1 cellular context compared by ENCODE assay signal in the genomic region with DNA sequence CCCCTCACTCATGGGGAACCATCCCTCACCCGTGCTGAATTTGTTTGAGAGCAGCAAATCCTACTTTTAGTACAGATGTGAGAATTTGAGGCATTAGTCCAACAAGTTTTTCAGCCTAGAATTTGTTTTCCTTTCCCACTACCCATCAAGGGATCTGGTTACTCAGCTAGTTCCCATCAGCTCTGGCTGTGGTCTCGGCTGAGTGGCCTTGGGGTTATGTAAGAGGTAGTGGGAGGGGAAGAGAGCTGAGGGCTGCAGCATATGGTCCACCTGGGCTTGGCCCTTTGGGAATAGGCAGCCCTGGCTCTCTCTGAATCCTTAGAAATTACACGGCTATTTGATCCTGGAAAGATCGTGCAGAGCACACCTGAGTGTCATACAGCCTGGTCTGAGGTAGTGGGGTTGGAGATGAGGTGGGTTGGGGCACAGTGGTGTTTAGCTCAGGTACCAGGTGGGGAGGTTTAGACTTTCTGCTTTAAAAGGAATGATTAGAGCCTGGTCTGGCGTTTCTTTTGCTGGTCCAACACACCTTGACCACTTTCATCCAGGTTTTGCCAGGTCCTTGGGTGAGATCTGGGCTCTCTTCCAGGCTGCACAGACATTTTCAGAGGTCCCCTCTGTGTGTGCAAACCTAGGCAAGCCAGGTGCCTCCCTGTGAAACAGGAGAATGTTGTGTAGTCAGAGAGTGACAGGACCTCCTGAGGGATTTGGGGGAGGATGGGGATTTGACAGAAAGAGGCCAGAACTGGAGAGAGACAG.
TF ChIP-seq lines count a peak whose summit lies in the region.

No MANE protein-coding gene starts in this region.

TF ChIP-seq in HepG2, 621 proteins besides CTCF, POLR2A, EP300 and RAD21:
- 0 out of 2 replicates have a peak, but pooled peaks have one; percentile 21 for TF ChIP-seq MED1 (CRISPR knock-in tag; IDR thresholded peaks at IDR 0.05)
- TF ChIP-seq, protein P1, sequence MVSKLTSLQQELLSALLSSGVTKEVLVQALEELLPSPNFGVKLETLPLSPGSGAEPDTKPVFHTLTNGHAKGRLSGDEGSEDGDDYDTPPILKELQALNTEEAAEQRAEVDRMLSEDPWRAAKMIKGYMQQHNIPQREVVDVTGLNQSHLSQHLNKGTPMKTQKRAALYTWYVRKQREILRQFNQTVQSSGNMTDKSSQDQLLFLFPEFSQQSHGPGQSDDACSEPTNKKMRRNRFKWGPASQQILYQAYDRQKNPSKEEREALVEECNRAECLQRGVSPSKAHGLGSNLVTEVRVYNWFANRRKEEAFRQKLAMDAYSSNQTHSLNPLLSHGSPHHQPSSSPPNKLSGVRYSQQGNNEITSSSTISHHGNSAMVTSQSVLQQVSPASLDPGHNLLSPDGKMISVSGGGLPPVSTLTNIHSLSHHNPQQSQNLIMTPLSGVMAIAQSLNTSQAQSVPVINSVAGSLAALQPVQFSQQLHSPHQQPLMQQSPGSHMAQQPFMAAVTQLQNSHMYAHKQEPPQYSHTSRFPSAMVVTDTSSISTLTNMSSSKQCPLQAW (CRISPR knock-in tag; IDR thresholded peaks at IDR 0.05), result 0 out of 2 replicates have a peak, but pooled peaks have one; percentile 28
- TF ChIP-seq TEF (CRISPR knock-in tag; IDR thresholded peaks at IDR 0.05), result peak; percentile 95
- peak; percentile 44; the same call in 1 of the 2 replicates for TF ChIP-seq BCL6 (CRISPR knock-in tag; IDR thresholded peaks at IDR 0.05)
- TF ChIP-seq ZBTB21 (CRISPR knock-in tag; IDR thresholded peaks at IDR 0.05), result no peak
- no peak for TF ChIP-seq HOXA3 (CRISPR knock-in tag; IDR thresholded peaks at IDR 0.05)
